In the genomic region with DNA sequence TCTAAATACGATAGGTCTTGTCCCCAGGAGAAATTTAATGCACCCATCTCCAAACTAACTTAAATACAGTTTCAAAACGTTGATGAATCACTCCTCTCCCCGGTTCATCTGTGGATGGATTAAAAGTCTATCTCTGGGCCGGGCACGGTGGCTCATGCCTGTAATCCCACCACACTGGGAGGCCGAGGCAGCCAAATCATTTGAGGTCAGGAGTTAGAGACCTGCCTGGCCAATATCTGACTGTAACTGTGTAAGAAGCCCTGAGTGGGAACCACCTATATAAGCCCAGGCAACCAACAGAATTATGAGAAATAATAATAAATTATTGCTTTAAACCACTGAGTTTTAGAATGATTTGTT, we compare ENCODE assay signal across 1 cellular context.
TF ChIP-seq lines count a peak whose summit lies in the region.

No MANE protein-coding gene starts in this region.

TF ChIP-seq in IMR-90, 13 proteins besides CTCF, POLR2A, EP300 and RAD21:
- no peak for TF ChIP-seq CEBPB (IDR thresholded peaks at IDR 0.05; ENCODE audit: low read depth, low read length)
